In the genomic region with DNA sequence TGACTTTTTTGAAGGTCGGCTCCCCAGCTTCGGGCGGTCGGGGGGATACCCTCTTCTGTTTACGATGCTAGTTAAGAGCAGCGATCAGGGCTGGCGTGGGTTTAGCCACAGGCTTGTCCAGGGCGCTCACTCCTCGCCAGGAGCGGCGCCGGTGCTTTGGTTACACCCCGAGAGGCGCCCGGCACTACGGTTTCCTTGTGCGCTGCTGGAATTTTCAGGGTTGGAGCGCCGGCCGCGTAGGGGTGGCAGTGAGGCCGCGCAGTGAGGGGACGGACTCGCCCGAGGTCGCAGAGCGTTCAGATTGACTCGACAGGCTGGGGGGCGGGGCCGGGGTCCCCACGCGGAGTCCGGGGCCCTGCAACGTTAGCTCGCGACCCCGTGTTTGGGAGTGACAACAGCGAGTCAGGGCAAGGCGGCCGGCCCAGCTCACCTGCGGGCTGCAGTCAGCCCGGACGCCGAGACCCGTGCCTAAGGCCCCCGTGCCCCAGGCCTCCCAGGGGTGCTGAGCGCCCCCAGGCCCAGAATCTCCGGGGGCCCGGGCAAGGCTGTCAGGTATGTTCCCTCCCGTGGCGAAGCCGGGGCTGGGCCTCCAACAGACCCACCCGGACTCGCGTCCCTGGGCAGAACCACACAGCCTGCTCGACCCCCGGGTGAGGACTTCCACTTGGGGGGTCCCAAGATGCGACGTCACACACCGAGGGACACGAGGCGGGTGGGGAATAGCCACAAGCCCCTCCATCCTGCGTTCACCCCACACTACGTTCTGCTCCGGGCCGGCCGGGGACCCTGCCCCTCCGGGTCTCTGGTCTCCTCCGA, we compare ENCODE assay signal across 8 cellular contexts. TPM values are rescaled to one million over a fixed set of nuclear protein-coding genes. Genes with fewer than 3 reads are reported as not detected.
A peak's percentile ranks its signal among the peaks of the same experiment; 100 is the strongest.
DNase-seq lines count a peak whose midpoint lies in the region; ATAC-seq and TF ChIP-seq lines count a peak whose summit lies in the region.

No MANE protein-coding gene starts in this region.

- peak overlapping the region; percentile 99 to 100 (median 100) for H3K27ac ChIP-seq in esophagus squamous epithelium
- H3K27ac ChIP-seq in muscle layer of duodenum (ENCODE audit: low read length) = peak overlapping the region; percentile 97
- H3K27ac ChIP-seq in transverse colon = peak overlapping the region; percentile 99 to 100 (median 100)

- DNase-seq in SIG-M5 treated with dmso at 0.1 percent for 504 hours (lab: John Stamatoyannopoulos, UW; ENCODE audit: unreplicated experiment) (peak; percentile 50), SIG-M5 (lab: John Stamatoyannopoulos, UW) (no peak), NCI-H1930 (lab: John Stamatoyannopoulos, UW) (peak; percentile 65 to 83), esophagus squamous epithelium (lab: John Stamatoyannopoulos, UW) (no peak), transverse colon (peak; percentile 66)
- DNase-seq in activated T-cell treated with anti-CD3 and anti-CD28 coated beads, Interleukin-2, amount 50 U/mL, for 48 hours = peak; percentile 74 to 76

- intact Hi-C loops in esophagus squamous epithelium (cut with DNase I) = loop anchor here (5.0 kb wide), 1 partner anchor 117 kb away; the partner anchor contains the start of gene BAHCC1
- intact Hi-C loops in transverse colon (cut with DNase I; ENCODE audit: low total_unique reads) = no loop called here

- H3K9me3 ChIP-seq in esophagus squamous epithelium (no peaks in the 10 kb centered on the region), muscle layer of duodenum (ENCODE audit: control insufficient read depth in 1 of 2, low read length in 2 of 2) (no peaks in the 10 kb centered on the region), transverse colon (no peaks in the 10 kb centered on the region)

- TF ChIP-seq POLR2A in esophagus squamous epithelium (IDR thresholded peaks at IDR 0.05) = peak in 2 of 4 donors; percentile 15 to 34
- TF ChIP-seq POLR2A in transverse colon (IDR thresholded peaks at IDR 0.05) = peak; percentile 71

- H3K36me3 ChIP-seq in esophagus squamous epithelium (peaks cover 15 to 36% (median 28%) of the 10 kb centered on the region in 3 donors), muscle layer of duodenum (ENCODE audit: control insufficient read depth in 1 of 2, insufficient read depth in 2 of 2, low read length in 2 of 2) (peaks cover 28 to 33% of the 10 kb centered on the region in 2 donors), transverse colon (peaks cover 0 to 24% (median 17%) of the 10 kb centered on the region in 4 donors)

- H3K4me1 ChIP-seq in esophagus squamous epithelium (peaks cover 41 to 85% (median 45%) of the 10 kb centered on the region in 3 donors), muscle layer of duodenum (ENCODE audit: control insufficient read depth in 1 of 2, insufficient read depth in 2 of 2, low read length in 2 of 2) (peaks cover 9 to 43% of the 10 kb centered on the region in 2 donors), transverse colon (peaks cover 34 to 54% (median 47%) of the 10 kb centered on the region in 4 donors)

- H3K27me3 ChIP-seq in esophagus squamous epithelium = no peaks in the 10 kb centered on the region
- no peaks in the 10 kb centered on the region for H3K27me3 ChIP-seq in muscle layer of duodenum (ENCODE audit: low read depth, low read length)
- no peaks in the 10 kb centered on the region for H3K27me3 ChIP-seq in transverse colon

- H3K4me3 ChIP-seq in esophagus squamous epithelium (peak overlapping the region; percentile 91 to 99 (median 97)), muscle layer of duodenum (ENCODE audit: low read depth in 1 of 2, low read length in 2 of 2) (peak overlapping the region; percentile 60 to 89), transverse colon (peak overlapping the region; percentile 82 to 96 (median 86))

- ATAC-seq in HG03175 (IDR thresholded peaks at IDR 0.05; ENCODE audit: unreplicated experiment) = no peak

- TF ChIP-seq EP300 in transverse colon (IDR thresholded peaks at IDR 0.05; ENCODE audit: low read depth) = no peak

- in situ Hi-C loops in transverse colon (cut with MboI; ENCODE audit: low pct_ligation_motif_present in 1 of 4, low pct_unique_long_range_greater_than_20kb in 1 of 4, low sequenced_read_pairs in 3 of 4) = no loop called here

- TF ChIP-seq CTCF in esophagus squamous epithelium (IDR thresholded peaks at IDR 0.05) (peak in 2 of 6 experiments; percentile 5 to 18), transverse colon (IDR thresholded peaks at IDR 0.05) (no peak)

- WGBS in esophagus squamous epithelium, 2 donors = 0% methylated on average over 3 to 39 of the region's 70 CpGs
- WGBS in transverse colon (ENCODE audit: low coverage in 1 of 2), 2 donors = 0% methylated on average over 1 to 25 of the region's 70 CpGs

RNA-seq across cellular contexts. Expression of gene ACTG1, which starts 1.3 kb away (rescaled TPM):
- total RNA-seq in esophagus squamous epithelium (1,000 to 10,000 TPM; 3,349 to 6,664 (median 4,433) TPM), transverse colon (1,000 to 10,000 TPM; 2,099 to 4,882 (median 4,009) TPM)

RNA-seq across cellular contexts. Expression of gene FSCN2, which starts 14.3 kb away (rescaled TPM):
- total RNA-seq in esophagus squamous epithelium (1 to 10 TPM in 3 of 4 donors, not detected in 1; 1.1 to 2.3 (median 1.8) TPM), transverse colon (10 to 100 TPM in 2 of 4 donors, 1 to 10 TPM in 2; 2.3 to 36.4 (median 17.2) TPM)

RNA-seq across cellular contexts. Expression of gene FAAP100, which starts 38.3 kb away (rescaled TPM):
- total RNA-seq in esophagus squamous epithelium (10 to 100 TPM; 17.3 to 32.2 (median 26.1) TPM), transverse colon (10 to 100 TPM; 26.2 to 90.5 (median 37.4) TPM)

Comparison
In these comparisons a context has a peak if more than half of its experiments do, and no peak if none do; other contexts are left out.
1. DNase-seq: peak in SIG-M5 treated with dmso at 0.1 percent for 504 hours (single experiment), NCI-H1930 (2 of 2), activated T-cell treated with anti-CD3 and anti-CD28 coated beads, Interleukin-2, amount 50 U/mL, for 48 hours (2 of 2) and transverse colon (single experiment); none in SIG-M5 (single experiment) and esophagus squamous epithelium (single experiment).
2. Peak in every context shown above with its lines, with median percentiles within 50 percentile points of each other: H3K27ac ChIP-seq and H3K4me3 ChIP-seq.